8 cellular contexts compared by ENCODE assay signal in genomic region chr9:109918359-109919163, GRCh38.
A peak's percentile ranks its signal among the peaks of the same experiment; 100 is the strongest.
DNase-seq lines count a peak whose midpoint lies in the region; ATAC-seq, FAIRE-seq and TF ChIP-seq lines count a peak whose summit lies in the region.

No MANE protein-coding gene starts in this region.

- H3F3A ChIP-seq in PC-9 (ENCODE audit: insufficient read depth, low read depth), result no peaks in the 10 kb centered on the region

- no peaks in the 10 kb centered on the region for H3K36me3 ChIP-seq in PC-9 (ENCODE audit: low read depth)

- no peaks in the 10 kb centered on the region for H3K4me1 ChIP-seq in PC-9 (replicated peaks; ENCODE audit: insufficient read depth)

- TF ChIP-seq CTCF in PC-9 (conservative IDR thresholded peaks at IDR 0.05) (no peak), mesothelial cell of epicardium (IDR thresholded peaks at IDR 0.05; ENCODE audit: unreplicated experiment) (no peak)

- H4K20me1 ChIP-seq in PC-9 (ENCODE audit: insufficient read depth), result no peaks in the 10 kb centered on the region

- no peaks in the 10 kb centered on the region for H3K79me2 ChIP-seq in PC-9 (ENCODE audit: low read depth)

- FAIRE-seq in GM18507 (lab: Jason Lieb, UNC), result peak; percentile 85

- H3K4me3 ChIP-seq in PC-9, result no peak overlapping the region

- H3K9me3 ChIP-seq in PC-9 (ENCODE audit: insufficient read depth, low read depth), result no peaks in the 10 kb centered on the region

- POLR2A ChIA-PET in PC-9 (lab: Charles Lee; ENCODE audit: unreplicated experiment), result interaction anchor here (0.6 kb wide), 1 partner anchor 1295 kb away, joined by 3 read pairs; no protein-coding TSS in a partner anchor

- H3K36me3 Mint-ChIP-seq in mesothelial cell of epicardium, result no peaks in the 10 kb centered on the region

- no TSS peak for BruUV-seq in PC-9 (replicated peaks; lab: Mats Ljungman, UMichigan)

- H2AFZ ChIP-seq in PC-9, result no peak overlapping the region

- peak; percentile 47 for ATAC-seq in HG02571 (IDR thresholded peaks at IDR 0.05; ENCODE audit: unreplicated experiment)

- H3K27me3 Mint-ChIP-seq in mesothelial cell of epicardium (ENCODE audit: low read depth), result no peaks in the 10 kb centered on the region

- H3K4me2 ChIP-seq in PC-9, result no peak overlapping the region

- no peak overlapping the region for H3K27ac Mint-ChIP-seq in mesothelial cell of epicardium

- H3K4me3 Mint-ChIP-seq in mesothelial cell of epicardium, result no peak overlapping the region

- peaks cover 11% of the 10 kb centered on the region for H3K4me1 Mint-ChIP-seq in mesothelial cell of epicardium

- H3K9me3 Mint-ChIP-seq in mesothelial cell of epicardium, result no peaks in the 10 kb centered on the region

- no peak for DNase-seq in GM18507 (ENCODE audit: extremely low spot score, insufficient read length, low read depth)
- peak; percentile 77 for DNase-seq in NCI-H1436 (lab: John Stamatoyannopoulos, UW)
- peak; percentile 12 for DNase-seq in activated effector memory CD4-positive, alpha-beta T cell treated with Interleukin-2 at 50 U/mL for 16 hours
- DNase-seq in stimulated activated CD4-positive, alpha-beta T cell treated with anti-CD3 and anti-CD28 coated beads, Interleukin-1b, Interleukin-23, amount 100 ng/mL, for 48 hours, result peak; percentile 81
- DNase-seq in PC-9, result no peak
- DNase-seq in NCI-H446 (lab: John Stamatoyannopoulos, UW), result no peak
- DNase-seq in mesothelial cell of epicardium (ENCODE audit: low spot score in 2 of 2, unreplicated experiment in 2 of 2), result no peak

- no peaks in the 10 kb centered on the region for H3K27me3 ChIP-seq in PC-9 (ENCODE audit: insufficient read depth, low read depth)

- no peaks in the 10 kb centered on the region for H3K9me2 ChIP-seq in PC-9 (ENCODE audit: insufficient read depth)

- intact Hi-C loops in PC-9 (cut with micrococcal nuclease; ENCODE audit: unreplicated experiment), result no loop called here

- CTCF ChIA-PET in PC-9 (lab: Charles Lee), result no interaction called here

- no peak overlapping the region for H3K27ac ChIP-seq in PC-9

Comparison
In these comparisons a context has a peak if more than half of its experiments do, and no peak if none do; other contexts are left out.
1. DNase-seq: peak in NCI-H1436 (single experiment), activated effector memory CD4-positive, alpha-beta T cell treated with Interleukin-2 at 50 U/mL for 16 hours (single experiment) and stimulated activated CD4-positive, alpha-beta T cell treated with anti-CD3 and anti-CD28 coated beads, Interleukin-1b, Interleukin-23, amount 100 ng/mL, for 48 hours (single experiment); none in GM18507 (single experiment), PC-9 (0 of 2), NCI-H446 (0 of 2) and mesothelial cell of epicardium (0 of 2).